ENCODE assay signal across 8 cellular contexts in the genomic region with DNA sequence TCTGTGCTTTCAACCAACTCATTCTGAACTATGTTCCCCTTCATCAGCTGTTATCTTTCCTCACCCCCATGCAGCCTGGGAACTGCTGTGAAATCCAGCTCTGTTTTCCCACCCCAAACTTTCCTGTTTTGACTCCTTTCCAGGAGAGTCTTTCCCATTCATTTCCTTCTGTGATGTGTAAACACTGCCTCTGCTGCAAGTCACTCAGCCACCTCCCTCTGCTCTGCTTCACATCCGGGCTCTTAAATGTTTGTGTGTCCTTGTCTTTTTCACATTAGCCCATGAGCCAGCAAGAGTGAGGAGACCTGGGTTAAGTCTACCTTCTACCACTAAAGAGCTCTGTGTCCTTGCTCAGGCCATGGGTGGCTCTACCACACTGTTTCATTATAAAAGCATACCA.
"Had no signal": no experiment of that assay in that cellular context is flagged by ENCODE, and none has a peak within 500 bp of the region (broad histone marks: within the 10 kb centered on the region; RNA-seq: fewer than 3 reads in every experiment).

No MANE protein-coding gene starts in this region.

- DNase-seq: activated CD4-positive, alpha-beta T cell treated with anti-CD3 and anti-CD28 coated beads for 36 hours; activated naive CD4-positive, alpha-beta T cell; colonic mucosa; heart left ventricle; occipital lobe; stimulated activated naive CD4-positive, alpha-beta T cell treated with Interleukin-2 at 50 U/mL for 16 hours; T1000; trophoblast cell had no signal
